In the genomic region with DNA sequence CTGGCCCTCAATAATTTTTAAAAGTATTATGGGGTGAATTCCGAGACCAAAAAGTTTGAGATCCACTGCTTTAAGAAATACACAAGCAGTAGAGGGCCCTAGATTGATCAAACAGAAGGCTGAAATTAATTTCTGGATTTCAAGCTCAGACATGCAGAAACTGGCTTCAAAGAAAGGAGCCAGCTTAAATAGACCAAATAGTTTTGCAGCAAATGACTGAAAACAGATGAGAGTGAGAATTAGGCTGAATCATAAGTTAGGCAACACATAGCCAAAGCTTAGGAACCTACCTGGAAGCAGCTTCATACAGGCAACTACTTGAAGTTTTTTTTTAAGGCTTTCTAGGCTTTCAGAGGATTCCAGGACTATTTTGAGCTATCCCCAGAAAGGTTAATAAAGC, we compare ENCODE assay signal across 28 cellular contexts. TPM values are rescaled to one million over a fixed set of nuclear protein-coding genes. Genes with fewer than 3 reads are reported as not detected.
DNase-seq lines count a peak whose midpoint lies in the region; ATAC-seq, FAIRE-seq and TF ChIP-seq lines count a peak whose summit lies in the region.
"Had no signal": no experiment of that assay in that cellular context is flagged by ENCODE, and none has a peak within 500 bp of the region (broad histone marks: within the 10 kb centered on the region; RNA-seq: fewer than 3 reads in every experiment).

No MANE protein-coding gene starts in this region.

- H3K4me3 ChIP-seq in AG04450 (ENCODE audit: low read depth, low read length), result no peak overlapping the region
- H3K4me3 ChIP-seq in KMS-11 (IDR thresholded peaks at IDR 0.05; ENCODE audit: insufficient read depth, low read depth, low read length), result no peak overlapping the region
- H3K4me3 ChIP-seq: BLaER1 treated with 17β-estradiol and CSF1 and Interleukin-3, amounts not matched to agents 10 nM and 100 nM; hepatocyte; left ventricle myocardium inferior; upper lobe of right lung had no signal

- H3K27ac ChIP-seq in AG04450 (ENCODE audit: low read depth, low read length) (peak overlapping the region; percentile 21), KMS-11 (peak overlapping the region; percentile 2; the same call in 1 of the 2 replicates)
- H3K27ac ChIP-seq: hepatocyte, left ventricle myocardium inferior, upper lobe of right lung had no signal

- CTCF ChIA-PET in AG04450 (lab: Charles Lee), result interaction anchor here (1.0 to 3.8 kb wide), 4 partner anchors 10 to 71 kb away, joined by 3 to 14 read pairs (median 4); a partner anchor contains a TSS

- H3K36me3 ChIP-seq in KMS-11 (ENCODE audit: insufficient read depth), result no peaks in the 10 kb centered on the region

- no peak for DNase-seq in AG04450 (ENCODE audit: low read depth, low spot score)
- DNase-seq in fibroblast of the conjunctiva (ENCODE audit: low read depth), result peak; percentile 18
- DNase-seq in urothelium cell line (ENCODE audit: low spot score), result no peak
- DNase-seq in T1000 (lab: John Stamatoyannopoulos, UW), result no peak
- DNase-seq in NCI-H526 (lab: John Stamatoyannopoulos, UW), result no peak
- DNase-seq: activated CD4-positive, CD25-positive, alpha-beta regulatory T cell treated with anti-CD3 and anti-CD28 coated beads, Interleukin-2, amount 50 U/mL, for 72 hours; activated CD8-positive, alpha-beta T cell treated with anti-CD3 and anti-CD28 coated beads, Interleukin-2, amount 10 ng/mL, durations not matched to agents 7 days and 5 days; activated effector memory CD4-positive, alpha-beta T cell treated with Interleukin-2 at 50 U/mL for 16 hours; activated T-cell treated with anti-CD3 and anti-CD28 coated beads for 4 hours; Calu3; cortex of kidney; endodermal cell; left ventricle myocardium inferior; NCI-H1417; NCI-H2081; NCI-H446 treated with DMSO at 0.1 percent for 48 hours; SHP77 treated with DMSO at 0.1 percent for 48 hours; substantia nigra; upper lobe of right lung had no signal

- no peak overlapping the region for H2AFZ ChIP-seq in KMS-11 (ENCODE audit: low read depth)
- H2AFZ ChIP-seq: hepatocyte had no signal

- no peak overlapping the region for H3K9ac ChIP-seq in KMS-11

- H4K20me1 ChIP-seq in KMS-11 (ENCODE audit: insufficient read depth), result no peaks in the 10 kb centered on the region; the same call in 1 of the 2 replicates

- peaks cover 0 to 2% (median 0%) of the 10 kb centered on the region in 5 experiments for H3K9me3 Mint-ChIP-seq in brain
- H3K9me3 Mint-ChIP-seq: endodermal cell; natural killer cell treated with Interleukin-12 subunit alpha and Interleukin-12 subunit beta and Interleukin-15 and Interleukin-18, amount 100 ng/mL, for 72 hours; stimulated activated effector memory CD8-positive, alpha-beta T cell treated with anti-CD3 and anti-CD28 coated beads, Interleukin-12 subunit alpha, Interleukin-12 subunit beta, amount 100 ng/mL, for 72 hours had no signal

- H3K4me1 ChIP-seq in KMS-11 (ENCODE audit: low read depth, poor library complexity, severe bottlenecking), result peaks cover 65% of the 10 kb centered on the region

- H3K9me3 ChIP-seq in AG04450 (ENCODE audit: control insufficient read depth, insufficient read depth, low read length), result no peaks in the 10 kb centered on the region
- H3K9me3 ChIP-seq: BLaER1 treated with 17β-estradiol and CSF1 and Interleukin-3, amounts not matched to agents 10 nM and 100 nM; left ventricle myocardium inferior; upper lobe of right lung had no signal

- POLR2A ChIA-PET in AG04450 (lab: Yijun Ruan, JAX), result interaction anchor here (1.5 kb wide), 1 partner anchor 10 kb away, joined by 6 read pairs; no protein-coding TSS in a partner anchor

- peaks cover 12% of the 10 kb centered on the region for H3K4me1 Mint-ChIP-seq in brain
- H3K4me1 Mint-ChIP-seq: endodermal cell had no signal

- H3K36me3 Mint-ChIP-seq in brain, result peaks cover 24% of the 10 kb centered on the region
- H3K36me3 Mint-ChIP-seq: natural killer cell treated with Interleukin-12 subunit alpha and Interleukin-12 subunit beta and Interleukin-15 and Interleukin-18, amount 100 ng/mL, for 72 hours had no signal

- peak overlapping the region in 3 of 5 experiments; percentile 32 to 62 (median 49) for H3K27ac Mint-ChIP-seq in brain
- H3K27ac Mint-ChIP-seq: activated CD8-positive, alpha-beta T cell treated with anti-CD3 and anti-CD28 coated beads, Interleukin-2, amount 10 ng/mL, durations not matched to agents 7 days and 5 days; endodermal cell; natural killer cell treated with Interleukin-12 subunit alpha and Interleukin-12 subunit beta and Interleukin-15 and Interleukin-18, amount 100 ng/mL, for 72 hours; stimulated activated effector memory CD8-positive, alpha-beta T cell treated with anti-CD3 and anti-CD28 coated beads, Interleukin-12 subunit alpha, Interleukin-12 subunit beta, amount 100 ng/mL, for 72 hours had no signal

- no peak for FAIRE-seq in urothelium cell line (lab: Jason Lieb, UNC)
- FAIRE-seq: H54, TTC549 had no signal

- H3K27me3 Mint-ChIP-seq in brain, result no peaks in the 10 kb centered on the region
- H3K27me3 Mint-ChIP-seq: natural killer cell treated with Interleukin-12 subunit alpha and Interleukin-12 subunit beta and Interleukin-15 and Interleukin-18, amount 100 ng/mL, for 72 hours had no signal

- H3K27me3 ChIP-seq in AG04450 (ENCODE audit: control insufficient read depth, insufficient read depth, low read length) (no peaks in the 10 kb centered on the region), KMS-11 (ENCODE audit: insufficient read depth, low read depth) (no peaks in the 10 kb centered on the region)
- H3K27me3 ChIP-seq: BLaER1 treated with 17β-estradiol and CSF1 and Interleukin-3, amounts not matched to agents 10 nM and 100 nM; hepatocyte; upper lobe of right lung had no signal

- no peak overlapping the region for H3K4me3 Mint-ChIP-seq in brain
- H3K4me3 Mint-ChIP-seq: activated CD8-positive, alpha-beta T cell treated with anti-CD3 and anti-CD28 coated beads, Interleukin-2, amount 10 ng/mL, durations not matched to agents 7 days and 5 days; endodermal cell; natural killer cell treated with Interleukin-12 subunit alpha and Interleukin-12 subunit beta and Interleukin-15 and Interleukin-18, amount 100 ng/mL, for 72 hours; stimulated activated effector memory CD8-positive, alpha-beta T cell treated with anti-CD3 and anti-CD28 coated beads, Interleukin-12 subunit alpha, Interleukin-12 subunit beta, amount 100 ng/mL, for 72 hours had no signal

- TF ChIP-seq CTCF in AG04450 (IDR thresholded peaks at IDR 0.05; ENCODE audit: low read depth, low read length) (no peak), KMS-11 (conservative IDR thresholded peaks at IDR 0.05; ENCODE audit: low read depth, low read length) (no peak), brain (conservative IDR thresholded peaks at IDR 0.05) (no peak)

- no peak overlapping the region; the same call in 1 of the 2 replicates for H3K4me2 ChIP-seq in KMS-11
- H3K4me2 ChIP-seq: hepatocyte had no signal

- H3K79me2 ChIP-seq in KMS-11 (ENCODE audit: insufficient read depth, low read depth), result peaks cover 49% of the 10 kb centered on the region; the same call in 1 of the 2 replicates

- no peak for ATAC-seq in activated CD4-positive, CD25-positive, alpha-beta regulatory T cell treated with anti-CD3 and anti-CD28 coated beads, Interleukin-2, amount 50 U/mL, for 24 hours
- ATAC-seq: activated CD8-positive, alpha-beta T cell treated with anti-CD3 and anti-CD28 coated beads, Interleukin-2, amount 10 ng/mL, durations not matched to agents 7 days and 5 days; natural killer cell treated with Interleukin-12 subunit alpha and Interleukin-12 subunit beta and Interleukin-15 and Interleukin-18, amount 100 ng/mL, for 72 hours; stimulated activated effector memory CD8-positive, alpha-beta T cell treated with anti-CD3 and anti-CD28 coated beads, Interleukin-12 subunit alpha, Interleukin-12 subunit beta, amount 100 ng/mL, for 72 hours; upper lobe of right lung had no signal

RNA-seq across cellular contexts. Expression of a gene that starts 12.4 kb away (rescaled TPM):
- 21.7 and 27.1 TPM in 2 replicates for polyA plus RNA-seq in AG04450 (2011; rRNA removed)
- polyA minus RNA-seq in AG04450 (2011; rRNA and poly(A)+ RNA removed), result 29.1 and 46.6 TPM in 2 replicates
- polyA plus RNA-seq in brain (ENCODE audit: insufficient read depth, low read depth, low replicate concordance), result 36.2 TPM
